Comparison of ENCODE assay signal across 1 cellular context in the genomic region with DNA sequence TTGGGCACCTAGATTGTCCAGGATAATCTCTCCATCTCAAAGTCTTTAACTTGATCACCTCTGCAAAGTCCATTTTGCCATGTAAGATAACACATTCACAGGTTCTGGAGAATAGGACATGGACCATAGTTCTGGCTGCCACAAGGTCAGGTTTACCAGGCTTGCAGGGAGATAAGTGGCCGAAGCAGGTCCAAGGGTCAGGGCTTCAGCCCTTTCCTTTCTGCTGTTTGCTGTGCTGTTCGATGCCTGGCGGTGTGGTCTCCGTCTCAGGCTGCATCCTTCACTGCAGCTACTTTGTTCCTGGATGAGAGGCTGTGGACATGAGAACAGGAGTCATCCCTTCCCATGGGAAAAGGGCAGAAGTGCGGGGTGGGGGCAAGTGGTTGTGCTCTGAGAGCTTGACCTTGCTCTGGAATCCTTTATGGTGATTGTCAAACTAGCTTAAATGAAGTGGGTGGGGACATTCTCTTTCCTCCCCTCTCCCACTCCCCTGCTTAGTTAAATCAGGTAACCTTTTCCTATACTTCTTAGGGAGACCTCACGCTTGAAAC.
TF ChIP-seq lines count a peak whose summit lies in the region.

No MANE protein-coding gene starts in this region.

TF ChIP-seq in HepG2, 621 proteins besides CTCF, POLR2A, EP300 and RAD21 (continued from another document and continues in another):
- TF ChIP-seq, protein P1, sequence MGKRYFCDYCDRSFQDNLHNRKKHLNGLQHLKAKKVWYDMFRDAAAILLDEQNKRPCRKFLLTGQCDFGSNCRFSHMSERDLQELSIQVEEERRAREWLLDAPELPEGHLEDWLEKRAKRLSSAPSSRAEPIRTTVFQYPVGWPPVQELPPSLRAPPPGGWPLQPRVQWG (CRISPR knock-in tag; IDR thresholded peaks at IDR 0.05; ENCODE audit: borderline replicate concordance, low read depth), result no peak
- TF ChIP-seq MEF2D (CRISPR knock-in tag; IDR thresholded peaks at IDR 0.05) (0 out of 2 replicates have a peak, but pooled peaks have one; percentile 32), MTA1 (CRISPR knock-in tag; IDR thresholded peaks at IDR 0.05; ENCODE audit: borderline replicate concordance) (peak; percentile 54; the same call in 1 of the 2 replicates), DPF2 (CRISPR knock-in tag; IDR thresholded peaks at IDR 0.05; ENCODE audit: borderline replicate concordance, low read depth) (peak; percentile 66; the same call in 1 of the 2 replicates), MED8 (CRISPR knock-in tag; IDR thresholded peaks at IDR 0.05; ENCODE audit: insufficient replicate concordance) (no peak), TMF1 (CRISPR knock-in tag; IDR thresholded peaks at IDR 0.05; ENCODE audit: low read depth) (no peak), RCOR2 (CRISPR knock-in tag; IDR thresholded peaks at IDR 0.05) (0 out of 2 replicates have a peak, but pooled peaks have one; percentile 57), KMT2B (CRISPR knock-in tag; IDR thresholded peaks at IDR 0.05) (0 out of 2 replicates have a peak, but pooled peaks have one; percentile 23), ZNF713 (CRISPR knock-in tag; IDR thresholded peaks at IDR 0.05) (no peak), ELF4 (CRISPR knock-in tag; IDR thresholded peaks at IDR 0.05; ENCODE audit: borderline replicate concordance) (no peak), ZNF292 (CRISPR knock-in tag; IDR thresholded peaks at IDR 0.05; ENCODE audit: borderline replicate concordance, low read depth) (peak; percentile 82; the same call in 1 of the 2 replicates), SOX6 (IDR thresholded peaks at IDR 0.05) (no peak), SOX6 (CRISPR knock-in tag; IDR thresholded peaks at IDR 0.05) (peak; percentile 47; the same call in 1 of the 2 replicates), SOX13 (IDR thresholded peaks at IDR 0.05) (no peak), SOX13 (CRISPR knock-in tag; conservative IDR thresholded peaks at IDR 0.05 in 1 of 2, IDR thresholded peaks at IDR 0.05 in 1 of 2) (peak in 1 of 2 experiments; percentile 53; a peak in 2 of 4 replicates), KLF13 (CRISPR knock-in tag; IDR thresholded peaks at IDR 0.05) (no peak), KDM1A (CRISPR knock-in tag; IDR thresholded peaks at IDR 0.05) (0 out of 2 replicates have a peak, but pooled peaks have one; percentile 23), ZNF607 (CRISPR knock-in tag; IDR thresholded peaks at IDR 0.05; ENCODE audit: borderline replicate concordance) (no peak), ZSCAN20 (CRISPR knock-in tag; IDR thresholded peaks at IDR 0.05; ENCODE audit: borderline replicate concordance) (no peak), ZNF160 (CRISPR knock-in tag; IDR thresholded peaks at IDR 0.05) (peak; percentile 52; the same call in 1 of the 2 replicates), GABPA (IDR thresholded peaks at IDR 0.05; ENCODE audit: low read depth, low read length) (no peak), GABPA (CRISPR knock-in tag; IDR thresholded peaks at IDR 0.05; ENCODE audit: low read depth) (no peak), ZNF143 (CRISPR knock-in tag; IDR thresholded peaks at IDR 0.05) (no peak), KMT2A (CRISPR knock-in tag; IDR thresholded peaks at IDR 0.05) (peak; percentile 31; the same call in 1 of the 2 replicates), ZSCAN31 (CRISPR knock-in tag; IDR thresholded peaks at IDR 0.05; ENCODE audit: low read depth) (no peak), ZNF33B (CRISPR knock-in tag; IDR thresholded peaks at IDR 0.05) (no peak)
- TF ChIP-seq, protein P2, sequence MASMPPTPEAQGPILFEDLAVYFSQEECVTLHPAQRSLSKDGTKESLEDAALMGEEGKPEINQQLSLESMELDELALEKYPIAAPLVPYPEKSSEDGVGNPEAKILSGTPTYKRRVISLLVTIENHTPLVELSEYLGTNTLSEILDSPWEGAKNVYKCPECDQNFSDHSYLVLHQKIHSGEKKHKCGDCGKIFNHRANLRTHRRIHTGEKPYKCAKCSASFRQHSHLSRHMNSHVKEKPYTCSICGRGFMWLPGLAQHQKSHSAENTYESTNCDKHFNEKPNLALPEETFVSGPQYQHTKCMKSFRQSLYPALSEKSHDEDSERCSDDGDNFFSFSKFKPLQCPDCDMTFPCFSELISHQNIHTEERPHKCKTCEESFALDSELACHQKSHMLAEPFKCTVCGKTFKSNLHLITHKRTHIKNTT (CRISPR knock-in tag; IDR thresholded peaks at IDR 0.05), result no peak
- TF ChIP-seq, protein P3, sequence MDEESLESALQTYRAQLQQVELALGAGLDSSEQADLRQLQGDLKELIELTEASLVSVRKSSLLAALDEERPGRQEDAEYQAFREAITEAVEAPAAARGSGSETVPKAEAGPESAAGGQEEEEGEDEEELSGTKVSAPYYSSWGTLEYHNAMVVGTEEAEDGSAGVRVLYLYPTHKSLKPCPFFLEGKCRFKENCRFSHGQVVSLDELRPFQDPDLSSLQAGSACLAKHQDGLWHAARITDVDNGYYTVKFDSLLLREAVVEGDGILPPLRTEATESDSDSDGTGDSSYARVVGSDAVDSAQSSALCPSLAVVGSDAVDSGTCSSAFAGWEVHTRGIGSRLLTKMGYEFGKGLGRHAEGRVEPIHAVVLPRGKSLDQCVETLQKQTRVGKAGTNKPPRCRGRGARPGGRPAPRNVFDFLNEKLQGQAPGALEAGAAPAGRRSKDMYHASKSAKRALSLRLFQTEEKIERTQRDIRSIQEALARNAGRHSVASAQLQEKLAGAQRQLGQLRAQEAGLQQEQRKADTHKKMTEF (CRISPR knock-in tag; IDR thresholded peaks at IDR 0.05), result no peak
- TF ChIP-seq, protein P4, sequence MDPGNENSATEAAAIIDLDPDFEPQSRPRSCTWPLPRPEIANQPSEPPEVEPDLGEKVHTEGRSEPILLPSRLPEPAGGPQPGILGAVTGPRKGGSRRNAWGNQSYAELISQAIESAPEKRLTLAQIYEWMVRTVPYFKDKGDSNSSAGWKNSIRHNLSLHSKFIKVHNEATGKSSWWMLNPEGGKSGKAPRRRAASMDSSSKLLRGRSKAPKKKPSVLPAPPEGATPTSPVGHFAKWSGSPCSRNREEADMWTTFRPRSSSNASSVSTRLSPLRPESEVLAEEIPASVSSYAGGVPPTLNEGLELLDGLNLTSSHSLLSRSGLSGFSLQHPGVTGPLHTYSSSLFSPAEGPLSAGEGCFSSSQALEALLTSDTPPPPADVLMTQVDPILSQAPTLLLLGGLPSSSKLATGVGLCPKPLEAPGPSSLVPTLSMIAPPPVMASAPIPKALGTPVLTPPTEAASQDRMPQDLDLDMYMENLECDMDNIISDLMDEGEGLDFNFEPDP (CRISPR knock-in tag; conservative IDR thresholded peaks at IDR 0.05), result no peak
- TF ChIP-seq, protein P5, sequence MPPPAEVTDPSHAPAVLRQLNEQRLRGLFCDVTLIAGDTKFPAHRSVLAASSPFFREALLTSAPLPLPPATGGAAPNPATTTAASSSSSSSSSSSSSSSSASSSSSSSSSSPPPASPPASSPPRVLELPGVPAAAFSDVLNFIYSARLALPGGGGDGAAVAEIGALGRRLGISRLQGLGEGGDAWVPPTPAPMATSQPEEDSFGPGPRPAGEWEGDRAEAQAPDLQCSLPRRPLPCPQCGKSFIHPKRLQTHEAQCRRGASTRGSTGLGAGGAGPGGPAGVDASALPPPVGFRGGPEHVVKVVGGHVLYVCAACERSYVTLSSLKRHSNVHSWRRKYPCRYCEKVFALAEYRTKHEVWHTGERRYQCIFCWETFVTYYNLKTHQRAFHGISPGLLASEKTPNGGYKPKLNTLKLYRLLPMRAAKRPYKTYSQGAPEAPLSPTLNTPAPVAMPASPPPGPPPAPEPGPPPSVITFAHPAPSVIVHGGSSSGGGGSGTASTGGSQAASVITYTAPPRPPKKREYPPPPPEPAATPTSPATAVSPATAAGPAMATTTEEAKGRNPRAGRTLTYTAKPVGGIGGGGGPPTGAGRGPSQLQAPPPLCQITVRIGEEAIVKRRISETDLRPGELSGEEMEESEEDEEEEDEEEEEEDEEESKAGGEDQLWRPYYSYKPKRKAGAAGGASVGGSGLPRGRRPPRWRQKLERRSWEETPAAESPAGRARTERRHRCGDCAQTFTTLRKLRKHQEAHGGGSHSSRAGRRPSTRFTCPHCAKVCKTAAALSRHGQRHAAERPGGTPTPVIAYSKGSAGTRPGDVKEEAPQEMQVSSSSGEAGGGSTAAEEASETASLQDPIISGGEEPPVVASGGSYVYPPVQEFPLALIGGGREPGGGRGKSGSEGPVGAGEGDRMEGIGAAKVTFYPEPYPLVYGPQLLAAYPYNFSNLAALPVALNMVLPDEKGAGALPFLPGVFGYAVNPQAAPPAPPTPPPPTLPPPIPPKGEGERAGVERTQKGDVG (CRISPR knock-in tag; IDR thresholded peaks at IDR 0.05; ENCODE audit: borderline replicate concordance), result no peak
- TF ChIP-seq, protein P6, sequence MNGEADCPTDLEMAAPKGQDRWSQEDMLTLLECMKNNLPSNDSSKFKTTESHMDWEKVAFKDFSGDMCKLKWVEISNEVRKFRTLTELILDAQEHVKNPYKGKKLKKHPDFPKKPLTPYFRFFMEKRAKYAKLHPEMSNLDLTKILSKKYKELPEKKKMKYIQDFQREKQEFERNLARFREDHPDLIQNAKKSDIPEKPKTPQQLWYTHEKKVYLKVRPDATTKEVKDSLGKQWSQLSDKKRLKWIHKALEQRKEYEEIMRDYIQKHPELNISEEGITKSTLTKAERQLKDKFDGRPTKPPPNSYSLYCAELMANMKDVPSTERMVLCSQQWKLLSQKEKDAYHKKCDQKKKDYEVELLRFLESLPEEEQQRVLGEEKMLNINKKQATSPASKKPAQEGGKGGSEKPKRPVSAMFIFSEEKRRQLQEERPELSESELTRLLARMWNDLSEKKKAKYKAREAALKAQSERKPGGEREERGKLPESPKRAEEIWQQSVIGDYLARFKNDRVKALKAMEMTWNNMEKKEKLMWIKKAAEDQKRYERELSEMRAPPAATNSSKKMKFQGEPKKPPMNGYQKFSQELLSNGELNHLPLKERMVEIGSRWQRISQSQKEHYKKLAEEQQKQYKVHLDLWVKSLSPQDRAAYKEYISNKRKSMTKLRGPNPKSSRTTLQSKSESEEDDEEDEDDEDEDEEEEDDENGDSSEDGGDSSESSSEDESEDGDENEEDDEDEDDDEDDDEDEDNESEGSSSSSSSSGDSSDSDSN (CRISPR knock-in tag; IDR thresholded peaks at IDR 0.05), result peak; percentile 60; the same call in 1 of the 2 replicates
- TF ChIP-seq, protein P7, sequence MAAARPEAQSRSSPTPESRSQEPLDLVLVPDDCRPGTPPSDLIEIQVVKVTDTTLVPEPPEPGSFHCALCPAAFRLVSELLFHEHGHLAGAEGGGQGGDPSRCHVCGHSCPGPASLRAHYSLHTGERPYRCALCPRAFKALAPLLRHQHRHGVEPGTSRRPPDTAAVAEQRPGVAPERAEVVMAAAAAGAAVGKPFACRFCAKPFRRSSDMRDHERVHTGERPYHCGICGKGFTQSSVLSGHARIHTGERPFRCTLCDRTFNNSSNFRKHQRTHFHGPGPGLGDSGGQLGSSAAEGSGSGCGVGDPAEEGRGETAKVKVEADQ (CRISPR knock-in tag; IDR thresholded peaks at IDR 0.05; ENCODE audit: borderline replicate concordance), result no peak
- TF ChIP-seq, protein P8, sequence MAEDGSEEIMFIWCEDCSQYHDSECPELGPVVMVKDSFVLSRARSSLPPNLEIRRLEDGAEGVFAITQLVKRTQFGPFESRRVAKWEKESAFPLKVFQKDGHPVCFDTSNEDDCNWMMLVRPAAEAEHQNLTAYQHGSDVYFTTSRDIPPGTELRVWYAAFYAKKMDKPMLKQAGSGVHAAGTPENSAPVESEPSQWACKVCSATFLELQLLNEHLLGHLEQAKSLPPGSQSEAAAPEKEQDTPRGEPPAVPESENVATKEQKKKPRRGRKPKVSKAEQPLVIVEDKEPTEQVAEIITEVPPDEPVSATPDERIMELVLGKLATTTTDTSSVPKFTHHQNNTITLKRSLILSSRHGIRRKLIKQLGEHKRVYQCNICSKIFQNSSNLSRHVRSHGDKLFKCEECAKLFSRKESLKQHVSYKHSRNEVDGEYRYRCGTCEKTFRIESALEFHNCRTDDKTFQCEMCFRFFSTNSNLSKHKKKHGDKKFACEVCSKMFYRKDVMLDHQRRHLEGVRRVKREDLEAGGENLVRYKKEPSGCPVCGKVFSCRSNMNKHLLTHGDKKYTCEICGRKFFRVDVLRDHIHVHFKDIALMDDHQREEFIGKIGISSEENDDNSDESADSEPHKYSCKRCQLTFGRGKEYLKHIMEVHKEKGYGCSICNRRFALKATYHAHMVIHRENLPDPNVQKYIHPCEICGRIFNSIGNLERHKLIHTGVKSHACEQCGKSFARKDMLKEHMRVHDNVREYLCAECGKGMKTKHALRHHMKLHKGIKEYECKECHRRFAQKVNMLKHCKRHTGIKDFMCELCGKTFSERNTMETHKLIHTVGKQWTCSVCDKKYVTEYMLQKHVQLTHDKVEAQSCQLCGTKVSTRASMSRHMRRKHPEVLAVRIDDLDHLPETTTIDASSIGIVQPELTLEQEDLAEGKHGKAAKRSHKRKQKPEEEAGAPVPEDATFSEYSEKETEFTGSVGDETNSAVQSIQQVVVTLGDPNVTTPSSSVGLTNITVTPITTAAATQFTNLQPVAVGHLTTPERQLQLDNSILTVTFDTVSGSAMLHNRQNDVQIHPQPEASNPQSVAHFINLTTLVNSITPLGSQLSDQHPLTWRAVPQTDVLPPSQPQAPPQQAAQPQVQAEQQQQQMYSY (CRISPR knock-in tag; IDR thresholded peaks at IDR 0.05), result no peak
- TF ChIP-seq, protein P9, sequence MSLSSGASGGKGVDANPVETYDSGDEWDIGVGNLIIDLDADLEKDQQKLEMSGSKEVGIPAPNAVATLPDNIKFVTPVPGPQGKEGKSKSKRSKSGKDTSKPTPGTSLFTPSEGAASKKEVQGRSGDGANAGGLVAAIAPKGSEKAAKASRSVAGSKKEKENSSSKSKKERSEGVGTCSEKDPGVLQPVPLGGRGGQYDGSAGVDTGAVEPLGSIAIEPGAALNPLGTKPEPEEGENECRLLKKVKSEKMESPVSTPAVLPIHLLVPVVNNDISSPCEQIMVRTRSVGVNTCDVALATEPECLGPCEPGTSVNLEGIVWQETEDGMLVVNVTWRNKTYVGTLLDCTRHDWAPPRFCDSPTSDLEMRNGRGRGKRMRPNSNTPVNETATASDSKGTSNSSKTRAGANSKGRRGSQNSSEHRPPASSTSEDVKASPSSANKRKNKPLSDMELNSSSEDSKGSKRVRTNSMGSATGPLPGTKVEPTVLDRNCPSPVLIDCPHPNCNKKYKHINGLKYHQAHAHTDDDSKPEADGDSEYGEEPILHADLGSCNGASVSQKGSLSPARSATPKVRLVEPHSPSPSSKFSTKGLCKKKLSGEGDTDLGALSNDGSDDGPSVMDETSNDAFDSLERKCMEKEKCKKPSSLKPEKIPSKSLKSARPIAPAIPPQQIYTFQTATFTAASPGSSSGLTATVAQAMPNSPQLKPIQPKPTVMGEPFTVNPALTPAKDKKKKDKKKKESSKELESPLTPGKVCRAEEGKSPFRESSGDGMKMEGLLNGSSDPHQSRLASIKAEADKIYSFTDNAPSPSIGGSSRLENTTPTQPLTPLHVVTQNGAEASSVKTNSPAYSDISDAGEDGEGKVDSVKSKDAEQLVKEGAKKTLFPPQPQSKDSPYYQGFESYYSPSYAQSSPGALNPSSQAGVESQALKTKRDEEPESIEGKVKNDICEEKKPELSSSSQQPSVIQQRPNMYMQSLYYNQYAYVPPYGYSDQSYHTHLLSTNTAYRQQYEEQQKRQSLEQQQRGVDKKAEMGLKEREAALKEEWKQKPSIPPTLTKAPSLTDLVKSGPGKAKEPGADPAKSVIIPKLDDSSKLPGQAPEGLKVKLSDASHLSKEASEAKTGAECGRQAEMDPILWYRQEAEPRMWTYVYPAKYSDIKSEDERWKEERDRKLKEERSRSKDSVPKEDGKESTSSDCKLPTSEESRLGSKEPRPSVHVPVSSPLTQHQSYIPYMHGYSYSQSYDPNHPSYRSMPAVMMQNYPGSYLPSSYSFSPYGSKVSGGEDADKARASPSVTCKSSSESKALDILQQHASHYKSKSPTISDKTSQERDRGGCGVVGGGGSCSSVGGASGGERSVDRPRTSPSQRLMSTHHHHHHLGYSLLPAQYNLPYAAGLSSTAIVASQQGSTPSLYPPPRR (CRISPR knock-in tag; IDR thresholded peaks at IDR 0.05; ENCODE audit: borderline replicate concordance), result 0 out of 2 replicates have a peak, but pooled peaks have one; percentile 30
